Comparison of ENCODE assay signal across 9 cellular contexts in the genomic region with DNA sequence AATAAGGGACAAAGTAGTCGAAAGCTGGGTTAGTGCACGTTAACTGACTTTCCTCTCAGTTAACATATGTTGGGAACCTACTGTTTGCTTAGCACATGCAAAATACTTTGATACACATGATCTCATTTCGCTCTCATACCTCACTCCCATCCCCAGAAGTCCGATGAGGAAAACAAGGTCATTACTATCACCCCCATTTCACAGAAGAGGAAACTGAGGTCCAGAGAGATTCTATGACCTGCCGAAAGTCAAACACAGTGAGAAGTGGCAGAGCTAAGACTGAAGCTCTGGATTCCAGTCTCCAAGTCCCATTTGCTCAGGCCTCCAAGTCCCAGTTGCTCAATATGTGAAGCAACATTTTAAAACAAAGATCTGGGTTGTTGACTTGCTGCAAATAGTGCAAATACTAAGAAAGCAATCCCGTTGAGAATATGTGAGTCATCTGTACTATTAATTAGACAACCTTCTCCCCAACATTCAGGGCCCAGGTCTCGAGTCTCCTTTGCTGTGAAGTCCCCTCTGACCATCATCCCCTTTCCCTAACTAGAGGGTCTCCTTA.
DNase-seq lines count a peak whose midpoint lies in the region; ATAC-seq and TF ChIP-seq lines count a peak whose summit lies in the region.
"Had no signal": no experiment of that assay in that cellular context is flagged by ENCODE, and none has a peak within 500 bp of the region (broad histone marks: within the 10 kb centered on the region; RNA-seq: fewer than 3 reads in every experiment).

No MANE protein-coding gene starts in this region.

- H3K79me2 ChIP-seq in MM.1S (ENCODE audit: low read length) = no peaks in the 10 kb centered on the region

- H3K36me3 ChIP-seq in MM.1S (replicated peaks; ENCODE audit: insufficient read depth, low read length) = no peaks in the 10 kb centered on the region
- H3K36me3 ChIP-seq in esophagus (ENCODE audit: control insufficient read depth in 2 of 2, insufficient read depth in 2 of 2, low read length in 1 of 2) = no peaks in the 10 kb centered on the region

- H3K4me1 Mint-ChIP-seq in CD14-positive monocyte (peaks cover 19% of the 10 kb centered on the region), immature natural killer cell (peaks cover 6 to 12% of the 10 kb centered on the region in 2 donors)

- H3K27me3 ChIP-seq in MM.1S (replicated peaks; ENCODE audit: insufficient read depth, low read length) = no peaks in the 10 kb centered on the region
- no peaks in the 10 kb centered on the region for H3K27me3 ChIP-seq in esophagus (ENCODE audit: control insufficient read depth in 1 of 2, insufficient read depth in 2 of 2, low read length in 2 of 2)

- H3K4me2 ChIP-seq in MM.1S (ENCODE audit: low read depth, low read length) = peak overlapping the region; percentile 18; the same call in 1 of the 2 replicates

- H3K9ac ChIP-seq in MM.1S (ENCODE audit: low read length) = no peak overlapping the region

- H3K9me3 ChIP-seq in MM.1S (replicated peaks; ENCODE audit: insufficient read depth, low read length) (no peaks in the 10 kb centered on the region), esophagus (ENCODE audit: control insufficient read depth in 2 of 2, insufficient read depth in 1 of 2, low read depth in 1 of 2, low read length in 1 of 2) (no peaks in the 10 kb centered on the region)

- H4K20me1 ChIP-seq in MM.1S (ENCODE audit: insufficient read depth, low read length) = no peaks in the 10 kb centered on the region

- H3K9me3 Mint-ChIP-seq in CD14-positive monocyte (peaks cover 0 to 6% (median 2%) of the 10 kb centered on the region in 7 donors), immature natural killer cell (no peaks in the 10 kb centered on the region)

- H3K4me3 ChIP-seq in MM.1S (ENCODE audit: low read length) = no peak overlapping the region
- no peak overlapping the region for H3K4me3 ChIP-seq in esophagus (ENCODE audit: low read depth in 1 of 2, low read length in 2 of 2)

- whole genome bisulfite sequencing in esophagus, 2 donors = 70 to 78% methylated on average over 7 of the region's 7 CpGs

- H3K36me3 Mint-ChIP-seq in CD14-positive monocyte (no peaks in the 10 kb centered on the region), immature natural killer cell (no peaks in the 10 kb centered on the region)

- H3K27ac ChIP-seq in MM.1S (ENCODE audit: low read length) (peak overlapping the region; percentile 27; the same call in 1 of the 2 replicates), esophagus (ENCODE audit: low read depth in 2 of 2, low read length in 1 of 2) (peak overlapping the region; percentile 16 to 82)

- H2AFZ ChIP-seq in MM.1S (ENCODE audit: low read length) = no peak overlapping the region

- H3K27me3 Mint-ChIP-seq in CD14-positive monocyte (ENCODE audit: low read depth in 3 of 3) (no peaks in the 10 kb centered on the region), immature natural killer cell (ENCODE audit: low read depth in 3 of 3) (peaks cover 2% of the 10 kb centered on the region in 3 donors)

- intact Hi-C loops in CD14-positive monocyte (cut with micrococcal nuclease) = no loop called here

- H3K9me2 ChIP-seq in MM.1S (replicated peaks; ENCODE audit: insufficient read depth, low read length) = no peaks in the 10 kb centered on the region

- H3F3A ChIP-seq in MM.1S (ENCODE audit: insufficient read depth, low read length) = no peaks in the 10 kb centered on the region

- no peak for DNase-seq in CD14-positive monocyte (ENCODE audit: low spot score)
- no peak for DNase-seq in MM.1S
- DNase-seq in omental fat pad (ENCODE audit: low spot score) = no peak
- no peak for DNase-seq in stimulated activated CD4-positive, alpha-beta T cell treated with anti-CD3 and anti-CD28 coated beads, Interleukin-4, amount 100 ng/mL, for 1 hour
- no peak for DNase-seq in NCI-H2107 (lab: John Stamatoyannopoulos, UW)
- no peak for DNase-seq in immature natural killer cell
- DNase-seq: activated naive CD4-positive, alpha-beta T cell treated with anti-CD3 and anti-CD28 coated beads, Interleukin-2, amount 50 U/mL, for 16 hours had no signal

- H3K27ac Mint-ChIP-seq in CD14-positive monocyte = peak overlapping the region in 5 of 7 donors; percentile 28 to 89 (median 43)
- no peak overlapping the region for H3K27ac Mint-ChIP-seq in immature natural killer cell

- no peak overlapping the region for H3K4me3 Mint-ChIP-seq in CD14-positive monocyte
- H3K4me3 Mint-ChIP-seq in immature natural killer cell = no peak overlapping the region

- TF ChIP-seq CTCF in CD14-positive monocyte (IDR thresholded peaks at IDR 0.05) (no peak), MM.1S (IDR thresholded peaks at IDR 0.05; ENCODE audit: low read length) (no peak), omental fat pad (IDR thresholded peaks at IDR 0.05) (no peak)

- ATAC-seq in omental fat pad (ENCODE audit: low FRiP score) (peak; percentile 57), GM18909 (IDR thresholded peaks at IDR 0.05; ENCODE audit: poor library complexity, unreplicated experiment) (no peak)

- H3K4me1 ChIP-seq in MM.1S (ENCODE audit: low read length) (peaks cover 9% of the 10 kb centered on the region), esophagus (ENCODE audit: control insufficient read depth in 2 of 2, insufficient read depth in 2 of 2, low read length in 1 of 2) (peaks cover 0 to 4% of the 10 kb centered on the region in 2 donors)

Comparison
In these comparisons a context has a peak if more than half of its experiments do, and no peak if none do; other contexts are left out.
1. H3K27ac Mint-ChIP-seq: peak in CD14-positive monocyte (5 of 7); none in immature natural killer cell (0 of 6).